ENCODE assay signal across 21 cellular contexts in the genomic region with DNA sequence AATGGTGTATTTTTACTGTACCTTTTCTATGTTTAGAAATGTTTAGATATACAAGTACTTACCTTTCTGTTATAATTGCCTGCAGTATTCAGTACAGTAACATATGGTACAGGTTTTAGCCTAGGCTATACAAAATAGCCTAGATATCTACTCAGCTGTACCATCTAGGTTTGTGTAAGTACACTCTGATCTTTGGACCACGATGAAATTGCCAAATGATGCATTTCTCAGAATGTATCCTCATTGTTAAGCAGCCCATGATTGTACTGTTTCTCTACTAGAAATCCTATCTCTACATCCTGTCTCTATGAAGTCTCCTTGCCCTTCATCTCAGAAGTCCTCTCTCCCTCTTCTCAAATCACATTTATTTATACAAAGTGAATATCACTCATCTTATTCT. TPM values are rescaled to one million over a fixed set of nuclear protein-coding genes. Genes with fewer than 3 reads are reported as not detected.
DNase-seq lines count a peak whose midpoint lies in the region; ATAC-seq, FAIRE-seq and TF ChIP-seq lines count a peak whose summit lies in the region.
"Had no signal": no experiment of that assay in that cellular context is flagged by ENCODE, and none has a peak within 500 bp of the region (broad histone marks: within the 10 kb centered on the region; RNA-seq: fewer than 3 reads in every experiment).

No MANE protein-coding gene starts in this region.

- no peak overlapping the region for H3K4me3 ChIP-seq in HepG2 (replicated peaks in 1 of 3; ENCODE audit: insufficient read depth in 1 of 3, low read depth in 2 of 3, low read length in 3 of 3)
- H3K4me3 ChIP-seq in right lobe of liver: no peak overlapping the region
- H3K4me3 ChIP-seq in CD8-positive, alpha-beta T cell (ENCODE audit: low read depth, low read length): no peak overlapping the region
- H3K4me3 ChIP-seq: A549 had no signal

- WGBS in HepG2 (ENCODE audit: low lambda C conversion rate): 60% methylated on average over 1 of the region's 1 CpG
- WGBS in right lobe of liver (ENCODE audit: insufficient coverage, low coverage, low lambda C conversion rate, missing lambda C conversion rate): 56% methylated on average over 1 of the region's 1 CpG

- FAIRE-seq in HepG2 (lab: Jason Lieb, UNC): no peak
- FAIRE-seq: A549, GM12891, GM18507 had no signal

- peak overlapping the region; percentile 32 for H3K27ac Mint-ChIP-seq in CD8-positive, alpha-beta T cell
- peak overlapping the region; percentile 2 to 70 (median 22) for H3K27ac Mint-ChIP-seq in immature natural killer cell

- no peak overlapping the region for H3K4me2 ChIP-seq in HepG2 (ENCODE audit: low read depth, low read length)
- H3K4me2 ChIP-seq: A549 had no signal

- H3K79me2 ChIP-seq in HepG2 (ENCODE audit: insufficient read depth, low read length): peaks cover 3% of the 10 kb centered on the region

- peaks cover 21% of the 10 kb centered on the region for H3K36me3 Mint-ChIP-seq in CD8-positive, alpha-beta T cell
- H3K36me3 Mint-ChIP-seq in immature natural killer cell: peaks cover 15 to 26% (median 20%) of the 10 kb centered on the region in 3 donors

- no peak overlapping the region for H2AFZ ChIP-seq in HepG2 (ENCODE audit: low read length)

- H3K27me3 ChIP-seq in HepG2 (ENCODE audit: control insufficient read depth in 1 of 2, insufficient read depth in 2 of 2, low read length in 2 of 2) (no peaks in the 10 kb centered on the region), right lobe of liver (no peaks in the 10 kb centered on the region)
- no peaks in the 10 kb centered on the region for H3K27me3 ChIP-seq in CD8-positive, alpha-beta T cell (ENCODE audit: insufficient read depth, low read length)

- no peak overlapping the region for H3K9ac ChIP-seq in HepG2 (ENCODE audit: insufficient read depth, low read depth, low read length)

- POLR2A ChIA-PET in HepG2 (lab: Yijun Ruan, JAX): no interaction called here
- POLR2A ChIA-PET in CD8-positive, alpha-beta T cell (lab: Charles Lee): no interaction called here

- DNase-seq in HepG2 (ENCODE audit: low spot score) (no peak), right lobe of liver (no peak), immature natural killer cell (no peak), NCI-H2029 (lab: John Stamatoyannopoulos, UW) (no peak), AML-193 (lab: John Stamatoyannopoulos, UW) (no peak)
- no peak for DNase-seq in CD8-positive, alpha-beta T cell
- DNase-seq: 8988T; ACHN; CD4-positive, CD25-positive, alpha-beta regulatory T cell; CD8-positive, alpha-beta memory T cell; DMS53; DMS79 treated with DMSO at 0.1 percent for 48 hours; GF-D8; GOT3; H7; HCEC 1CT had no signal

- BruUV-seq in HepG2 (replicated peaks; lab: Mats Ljungman, UMichigan): no TSS peak

- H3K36me3 ChIP-seq in HepG2 (replicated peaks in 1 of 2; ENCODE audit: control insufficient read depth in 1 of 2, insufficient read depth in 2 of 2, low read length in 2 of 2) (no peaks in the 10 kb centered on the region; a peak in 2 of 5 replicates), right lobe of liver (peaks cover 0 to 6% (median 0%) of the 10 kb centered on the region in 4 donors)
- H3K36me3 ChIP-seq in CD8-positive, alpha-beta T cell (ENCODE audit: insufficient read depth, low read length): peaks cover 5% of the 10 kb centered on the region

- no peaks in the 10 kb centered on the region for H3K27me3 Mint-ChIP-seq in CD8-positive, alpha-beta T cell (ENCODE audit: low read depth)
- peaks cover 0 to 1% (median 0%) of the 10 kb centered on the region in 3 donors for H3K27me3 Mint-ChIP-seq in immature natural killer cell (ENCODE audit: low read depth in 3 of 3)
- H3K27me3 Mint-ChIP-seq: CD4-positive, CD25-positive, alpha-beta regulatory T cell; CD8-positive, alpha-beta memory T cell had no signal

- no peaks in the 10 kb centered on the region for H4K20me1 ChIP-seq in HepG2 (ENCODE audit: insufficient read depth, low read length)

- H3K4me1 ChIP-seq in HepG2 (ENCODE audit: insufficient read depth, low read length) (peaks cover 20% of the 10 kb centered on the region), right lobe of liver (no peaks in the 10 kb centered on the region)
- H3K4me1 ChIP-seq in CD8-positive, alpha-beta T cell (ENCODE audit: insufficient read depth, low read length): no peaks in the 10 kb centered on the region
- H3K4me1 ChIP-seq: A549 had no signal

- CTCF ChIA-PET in HepG2 (lab: Yijun Ruan, JAX; ENCODE audit: low intra/inter-chr PET ratio, low total read pairs): no interaction called here
- CTCF ChIA-PET in CD8-positive, alpha-beta T cell (lab: Charles Lee): no interaction called here

- TF ChIP-seq EP300 in HepG2 (IDR thresholded peaks at IDR 0.05; ENCODE audit: low read depth in 2 of 2, low read length in 2 of 2): no peak
- no peak for TF ChIP-seq EP300 in HepG2 (CRISPR knock-in tag; IDR thresholded peaks at IDR 0.05; ENCODE audit: borderline replicate concordance)

- no peak overlapping the region for H3K4me3 Mint-ChIP-seq in CD8-positive, alpha-beta T cell
- no peak overlapping the region for H3K4me3 Mint-ChIP-seq in immature natural killer cell
- H3K4me3 Mint-ChIP-seq: CD4-positive, CD25-positive, alpha-beta regulatory T cell had no signal

- H3K4me1 Mint-ChIP-seq in CD8-positive, alpha-beta T cell (ENCODE audit: low read depth): peaks cover 15% of the 10 kb centered on the region
- H3K4me1 Mint-ChIP-seq in immature natural killer cell: peaks cover 40 to 83% of the 10 kb centered on the region in 2 donors

- H3K27ac ChIP-seq in HepG2 (ENCODE audit: extremely low read length, insufficient read depth, low read length): no peak overlapping the region
- no peak overlapping the region for H3K27ac ChIP-seq in right lobe of liver
- H3K27ac ChIP-seq in CD8-positive, alpha-beta T cell (ENCODE audit: low read depth, low read length): no peak overlapping the region
- H3K27ac ChIP-seq: A549, C4-2B had no signal

- intact Hi-C loops in HepG2 (cut with micrococcal nuclease; ENCODE audit: unreplicated experiment) (no loop called here), right lobe of liver (cut with DNase I) (no loop called here)
- intact Hi-C loops in CD8-positive, alpha-beta T cell (cut with DNase I, micrococcal nuclease): no loop called here

- TF ChIP-seq CTCF in HepG2 (CRISPR knock-in tag; IDR thresholded peaks at IDR 0.05): no peak
- no peak for TF ChIP-seq CTCF in right lobe of liver (IDR thresholded peaks at IDR 0.05)
- TF ChIP-seq CTCF in CD8-positive, alpha-beta T cell (IDR thresholded peaks at IDR 0.05): no peak

- H3K9me3 ChIP-seq in HepG2 (ENCODE audit: low read length): no peaks in the 10 kb centered on the region
- no peaks in the 10 kb centered on the region for H3K9me3 ChIP-seq in right lobe of liver
- H3K9me3 ChIP-seq in CD8-positive, alpha-beta T cell (ENCODE audit: low read length): no peaks in the 10 kb centered on the region
- H3K9me3 ChIP-seq: A549 had no signal

- in situ Hi-C loops in HepG2 (cut with HindIII; ENCODE audit: extremely low pct_ligation_motif_present, low pct_unique_long_range_greater_than_20kb): no loop called here

- TF ChIP-seq POLR2A in HepG2 (IDR thresholded peaks at IDR 0.05; ENCODE audit: insufficient read depth in 1 of 2, low read depth in 2 of 2, low read length in 2 of 2) (no peak), right lobe of liver (IDR thresholded peaks at IDR 0.05) (no peak)

- TF ChIP-seq RAD21 in HepG2 (CRISPR knock-in tag; IDR thresholded peaks at IDR 0.05): no peak

- no peaks in the 10 kb centered on the region for H3K9me3 Mint-ChIP-seq in CD8-positive, alpha-beta T cell
- no peaks in the 10 kb centered on the region for H3K9me3 Mint-ChIP-seq in immature natural killer cell
- H3K9me3 Mint-ChIP-seq: CD4-positive, CD25-positive, alpha-beta regulatory T cell; CD8-positive, alpha-beta memory T cell had no signal

- ATAC-seq in HepG2: peak; percentile 50; the same call in 2 of the 3 replicates
- no peak for ATAC-seq in right lobe of liver
- no peak for ATAC-seq in CD8-positive, alpha-beta T cell
- ATAC-seq: A549 had no signal

RNA-seq across cellular contexts. Expression of gene ZCWPW2, which starts 32.8 kb away (rescaled TPM):
- 0.46 and 0.53 TPM in 2 replicates for total RNA-seq in HepG2 (2016; rRNA removed; fragmentation: Illumina TruSeq; extraction: Trizol)
- 0.18 and 0.30 TPM in 2 replicates for total RNA-seq in HepG2 (2016; cell fraction: cytosol; rRNA removed; fragmentation: Illumina TruSeq; extraction: Trizol; ENCODE audit: low read depth)
- 0.35 and 0.40 TPM in 2 replicates for total RNA-seq in HepG2 (2016; cell fraction: insoluble cytoplasmic fraction; rRNA removed; fragmentation: Illumina TruSeq; extraction: Trizol)
- total RNA-seq in HepG2 (2016; cell fraction: membrane; rRNA removed; fragmentation: Illumina TruSeq; extraction: Trizol): 0.15 TPM in 1 of 2 replicates, not detected in the other
- total RNA-seq in HepG2 (2016; cell fraction: nucleus; rRNA removed; fragmentation: Illumina TruSeq; extraction: Trizol): 0.22 and 0.72 TPM in 2 replicates
- polyA plus RNA-seq in HepG2 (2011; rRNA removed): 0.14 and 0.17 TPM in 2 replicates
- polyA plus RNA-seq in HepG2 (2011; cell fraction: cytosol; rRNA removed): 0.14 TPM in 1 of 2 replicates, not detected in the other
- 0.19 TPM in 1 of 2 replicates, not detected in the other for polyA plus RNA-seq in HepG2 (2011; cell fraction: nucleus; rRNA removed)
- 0.25 and 0.43 TPM in 2 replicates for polyA plus RNA-seq in HepG2 (2012)
- polyA plus RNA-seq in HepG2 (2016; cell fraction: cytosol; fragmentation: Illumina TruSeq; extraction: Trizol; ENCODE audit: low read depth): 0.19 TPM in 1 of 2 replicates, not detected in the other
- polyA plus RNA-seq in HepG2 (2016; cell fraction: insoluble cytoplasmic fraction; fragmentation: Illumina TruSeq; extraction: Trizol; ENCODE audit: low read depth): 0.25 and 0.34 TPM in 2 replicates
- 0.27 TPM in 1 of 2 replicates, not detected in the other for polyA plus RNA-seq in HepG2 (2016; cell fraction: membrane; fragmentation: Illumina TruSeq; extraction: Trizol; ENCODE audit: low read depth)
- not detected in 2 replicates for polyA plus RNA-seq in HepG2 (2016; cell fraction: nucleus; fragmentation: Illumina TruSeq; extraction: Trizol; ENCODE audit: insufficient read depth, low read depth)
- polyA minus RNA-seq in HepG2 (2011; rRNA and poly(A)+ RNA removed; ENCODE audit: low replicate concordance): 0.34 TPM in 1 of 2 replicates, not detected in the other
- not detected in 2 replicates for polyA minus RNA-seq in HepG2 (2011; cell fraction: cytosol; rRNA and poly(A)+ RNA removed)
- polyA minus RNA-seq in HepG2 (2011; cell fraction: nucleus; rRNA and poly(A)+ RNA removed): 1.1 TPM in 1 of 2 replicates, not detected in the other
- total RNA-seq in right lobe of liver: under 1 TPM in 3 of 6 experiments, not detected in 3; 0.18 to 0.24 (median 0.20) TPM
- under 1 TPM in 1 of 2 experiments, not detected in 1; 0.54 TPM for total RNA-seq in CD8-positive, alpha-beta T cell
- polyA plus RNA-seq in immature natural killer cell: under 1 TPM in 2 of 3 donors, not detected in 1; 0.46 to 0.56 TPM
- total RNA-seq: Daoy had no signal

RNA-seq across cellular contexts. Expression of gene AZI2, which starts 32.9 kb away (rescaled TPM):
- total RNA-seq in HepG2 (2016; rRNA removed; fragmentation: Illumina TruSeq; extraction: Trizol) (43.7 and 48.4 TPM in 2 replicates), right lobe of liver (10 to 100 TPM; 20.2 to 54.9 (median 33.5) TPM)
- total RNA-seq in HepG2 (2016; cell fraction: cytosol; rRNA removed; fragmentation: Illumina TruSeq; extraction: Trizol; ENCODE audit: low read depth): 20.5 and 21.3 TPM in 2 replicates
- 44.0 and 46.7 TPM in 2 replicates for total RNA-seq in HepG2 (2016; cell fraction: insoluble cytoplasmic fraction; rRNA removed; fragmentation: Illumina TruSeq; extraction: Trizol)
- total RNA-seq in HepG2 (2016; cell fraction: membrane; rRNA removed; fragmentation: Illumina TruSeq; extraction: Trizol): 52.1 and 54.6 TPM in 2 replicates
- 36.4 and 39.6 TPM in 2 replicates for total RNA-seq in HepG2 (2016; cell fraction: nucleus; rRNA removed; fragmentation: Illumina TruSeq; extraction: Trizol)
- polyA plus RNA-seq in HepG2 (2011; rRNA removed) (38.2 and 49.8 TPM in 2 replicates), immature natural killer cell (10 to 100 TPM; 36.7 to 50.6 (median 38.1) TPM)
- polyA plus RNA-seq in HepG2 (2011; cell fraction: cytosol; rRNA removed): 22.8 and 24.7 TPM in 2 replicates
- 38.0 and 42.2 TPM in 2 replicates for polyA plus RNA-seq in HepG2 (2011; cell fraction: nucleus; rRNA removed)
- polyA plus RNA-seq in HepG2 (2012): 45.5 and 51.6 TPM in 2 replicates
- 23.5 and 30.9 TPM in 2 replicates for polyA plus RNA-seq in HepG2 (2016; cell fraction: cytosol; fragmentation: Illumina TruSeq; extraction: Trizol; ENCODE audit: low read depth)
- 59.9 and 65.2 TPM in 2 replicates for polyA plus RNA-seq in HepG2 (2016; cell fraction: insoluble cytoplasmic fraction; fragmentation: Illumina TruSeq; extraction: Trizol; ENCODE audit: low read depth)
- polyA plus RNA-seq in HepG2 (2016; cell fraction: membrane; fragmentation: Illumina TruSeq; extraction: Trizol; ENCODE audit: low read depth): 52.0 and 57.2 TPM in 2 replicates
- polyA plus RNA-seq in HepG2 (2016; cell fraction: nucleus; fragmentation: Illumina TruSeq; extraction: Trizol; ENCODE audit: insufficient read depth, low read depth): 46.5 and 51.3 TPM in 2 replicates
- 9.4 and 12.6 TPM in 2 replicates for polyA minus RNA-seq in HepG2 (2011; rRNA and poly(A)+ RNA removed; ENCODE audit: low replicate concordance)
- polyA minus RNA-seq in HepG2 (2011; cell fraction: cytosol; rRNA and poly(A)+ RNA removed): 26.1 and 30.8 TPM in 2 replicates
- 90.8 and 117 TPM in 2 replicates for polyA minus RNA-seq in HepG2 (2011; cell fraction: nucleus; rRNA and poly(A)+ RNA removed)
- total RNA-seq in CD8-positive, alpha-beta T cell: 10 to 100 TPM; 27.2 to 29.2 TPM
